6 cellular contexts compared by ENCODE assay signal in the genomic region with DNA sequence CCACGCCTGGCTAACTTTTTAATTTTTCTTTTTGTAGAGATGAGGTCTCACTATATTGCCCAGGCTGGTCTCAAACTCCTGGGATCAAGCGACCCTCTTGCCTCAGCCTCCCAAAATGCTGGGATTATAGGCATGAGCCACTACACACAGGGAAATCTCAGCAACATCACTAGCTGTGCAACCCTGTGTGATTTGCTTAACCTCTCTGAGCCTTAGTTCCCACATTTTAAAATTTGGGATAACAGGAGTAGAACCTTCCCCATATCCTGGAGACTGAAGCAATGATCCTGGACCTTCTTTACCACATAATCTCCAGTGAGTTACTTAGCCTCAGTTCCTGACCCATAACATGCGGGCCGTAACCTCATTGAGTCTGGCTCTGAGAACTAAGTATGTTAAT.
"Had no signal": no experiment of that assay in that cellular context is flagged by ENCODE, and none has a peak within 500 bp of the region (broad histone marks: within the 10 kb centered on the region; RNA-seq: fewer than 3 reads in every experiment).

No MANE protein-coding gene starts in this region.

- H3K27ac ChIP-seq: GM23248 had no signal

- H3K9me3 ChIP-seq: HAP-1 had no signal

- FAIRE-seq: HTR-8/SVneo had no signal

- ATAC-seq: HCT116 had no signal

- H3K4me3 ChIP-seq: GM23248, HAP-1 had no signal

- H3K9ac ChIP-seq: GM23248 had no signal

- H2AFZ ChIP-seq: GM23248 had no signal

- DNase-seq: GM23248, GOT3, H7 had no signal

- H3K36me3 ChIP-seq: HAP-1 had no signal

- H3K4me1 ChIP-seq: HAP-1 had no signal
